In genomic region chr22:27240298-27240885, GRCh38 we compare ENCODE assay signal across 26 cellular contexts.
A peak's percentile ranks its signal among the peaks of the same experiment; 100 is the strongest.
DNase-seq lines count a peak whose midpoint lies in the region; ATAC-seq, FAIRE-seq and TF ChIP-seq lines count a peak whose summit lies in the region.
"Had no signal": no experiment of that assay in that cellular context is flagged by ENCODE, and none has a peak within 500 bp of the region (broad histone marks: within the 10 kb centered on the region; RNA-seq: fewer than 3 reads in every experiment).

No MANE protein-coding gene starts in this region.

- H3K4me3 ChIP-seq in HEK293 (ENCODE audit: low read depth, low read length) = no peak overlapping the region
- H3K4me3 ChIP-seq in astrocyte (ENCODE audit: insufficient read depth, low read depth, low read length) = no peak overlapping the region
- no peak overlapping the region for H3K4me3 ChIP-seq in mesenchymal stem cell (ENCODE audit: insufficient read depth in 1 of 2, low read depth in 1 of 2, low read length in 2 of 2)
- H3K4me3 ChIP-seq in small intestine (ENCODE audit: low read depth in 1 of 2, low read length in 2 of 2) = no peak overlapping the region
- H3K4me3 ChIP-seq in MM.1S (ENCODE audit: low read length) = no peak overlapping the region
- no peak overlapping the region for H3K4me3 ChIP-seq in CD4-positive, alpha-beta memory T cell (ENCODE audit: low read length in 2 of 2)
- H3K4me3 ChIP-seq: lung, SK-N-MC had no signal

- CTCF ChIA-PET in HEK293 (lab: Yijun Ruan, JAX) = interaction anchor here (0.6 to 0.7 kb wide), 2 partner anchors 10 to 17 kb away, joined by 3 to 5 read pairs; no protein-coding TSS in a partner anchor
- CTCF ChIA-PET in CD4-positive, alpha-beta memory T cell (lab: Charles Lee; ENCODE audit: partially characterized antibody) = no interaction called here

- peak overlapping the region; percentile 63 for H2BK15ac ChIP-seq in mesenchymal stem cell (ENCODE audit: low read depth, poor library complexity, severe bottlenecking)

- H3K4me1 ChIP-seq in HEK293 (ENCODE audit: control insufficient read depth, insufficient read depth, low read length) = peaks cover 10% of the 10 kb centered on the region
- peaks cover 29% of the 10 kb centered on the region for H3K4me1 ChIP-seq in astrocyte (ENCODE audit: insufficient read depth, low read length)
- peaks cover 33% of the 10 kb centered on the region for H3K4me1 ChIP-seq in mesenchymal stem cell (ENCODE audit: control insufficient read depth, insufficient read depth, low read depth, low read length)
- no peaks in the 10 kb centered on the region for H3K4me1 ChIP-seq in small intestine (ENCODE audit: control insufficient read depth in 2 of 2, insufficient read depth in 1 of 2, low read depth in 1 of 2, low read length in 1 of 2)
- no peaks in the 10 kb centered on the region for H3K4me1 ChIP-seq in MM.1S (ENCODE audit: low read length)
- no peaks in the 10 kb centered on the region for H3K4me1 ChIP-seq in CD4-positive, alpha-beta memory T cell (ENCODE audit: insufficient read depth, low read length)

- H3K79me2 ChIP-seq in astrocyte (ENCODE audit: insufficient read depth, low read length) (no peaks in the 10 kb centered on the region), MM.1S (ENCODE audit: low read length) (no peaks in the 10 kb centered on the region)

- H3K18ac ChIP-seq in mesenchymal stem cell (ENCODE audit: low read depth in 1 of 2, low read length in 2 of 2) = peak overlapping the region; percentile 84 to 86

- no peaks in the 10 kb centered on the region for H3K79me1 ChIP-seq in mesenchymal stem cell (replicated peaks; ENCODE audit: low read length, poor library complexity, severe bottlenecking)

- H3K14ac ChIP-seq in mesenchymal stem cell (ENCODE audit: low read length in 2 of 2) = peak overlapping the region in 1 of 2 experiments; percentile 6

- H3K36me3 Mint-ChIP-seq in astrocyte (ENCODE audit: low read depth, unreplicated experiment) = peaks cover 2% of the 10 kb centered on the region
- no peaks in the 10 kb centered on the region for H3K36me3 Mint-ChIP-seq in CD4-positive, alpha-beta memory T cell
- H3K36me3 Mint-ChIP-seq: activated CD8-positive, alpha-beta memory T cell treated with anti-CD3 and anti-CD28 coated beads, Interleukin-2, amount 10 ng/mL, durations not matched to agents 7 days and 5 days; activated naive CD4-positive, alpha-beta T cell treated with anti-CD3 and anti-CD28 coated beads, Interleukin-2, amount 50 U/mL, for 72 hours; CD8-positive, alpha-beta T cell had no signal

- H3K9ac ChIP-seq in astrocyte (ENCODE audit: low read length) (peak overlapping the region; percentile 76), mesenchymal stem cell (ENCODE audit: low read length) (no peak overlapping the region), MM.1S (ENCODE audit: low read length) (no peak overlapping the region)

- intact Hi-C loops in CD4-positive, alpha-beta memory T cell (cut with micrococcal nuclease) = no loop called here

- no peaks in the 10 kb centered on the region for H3K27me3 Mint-ChIP-seq in astrocyte (ENCODE audit: low read depth, unreplicated experiment)
- peaks cover 0 to 3% of the 10 kb centered on the region in 2 donors for H3K27me3 Mint-ChIP-seq in CD4-positive, alpha-beta memory T cell
- H3K27me3 Mint-ChIP-seq: activated CD4-positive, alpha-beta T cell treated with anti-CD3 and anti-CD28 coated beads, Interleukin-2, amount 10 ng/mL, durations not matched to agents 7 days and 5 days; activated CD8-positive, alpha-beta memory T cell treated with anti-CD3 and anti-CD28 coated beads, Interleukin-2, amount 10 ng/mL, durations not matched to agents 7 days and 5 days had no signal

- no peak for ATAC-seq in GM18505 (IDR thresholded peaks at IDR 0.05; ENCODE audit: unreplicated experiment)
- ATAC-seq: activated CD8-positive, alpha-beta memory T cell treated with anti-CD3 and anti-CD28 coated beads, Interleukin-2, amount 10 ng/mL, durations not matched to agents 7 days and 5 days; activated naive CD4-positive, alpha-beta T cell treated with anti-CD3 and anti-CD28 coated beads, Interleukin-2, amount 50 U/mL, for 72 hours; CD8-positive, alpha-beta T cell; Panc1; sciatic nerve had no signal

- peak overlapping the region; percentile 95 for H3K27ac Mint-ChIP-seq in astrocyte (ENCODE audit: unreplicated experiment)
- no peak overlapping the region for H3K27ac Mint-ChIP-seq in CD4-positive, alpha-beta memory T cell
- H3K27ac Mint-ChIP-seq: activated CD4-positive, alpha-beta T cell treated with anti-CD3 and anti-CD28 coated beads, Interleukin-2, amount 10 ng/mL, durations not matched to agents 7 days and 5 days; activated CD8-positive, alpha-beta memory T cell treated with anti-CD3 and anti-CD28 coated beads, Interleukin-2, amount 10 ng/mL, durations not matched to agents 7 days and 5 days; activated T-helper 1 cell treated with anti-CD3 and anti-CD28 coated beads, Interleukin-12 subunit alpha, Interleukin-12 subunit beta, Interleukin-2, Interleukin-4 antibody, amounts not matched to agents 30 ng/mL and 10 ng/mL and 1 ng/mL, durations not matched to agents 14 hours and 24 hours and 36 hours; CD8-positive, alpha-beta T cell had no signal

- H3F3A ChIP-seq in MM.1S (ENCODE audit: insufficient read depth, low read length) = no peaks in the 10 kb centered on the region

- H3K23ac ChIP-seq in mesenchymal stem cell (ENCODE audit: low read length in 2 of 2) = no peak overlapping the region

- 92% methylated on average over 4 of the region's 4 CpGs for WGBS in mesenchymal stem cell
- WGBS in small intestine, 3 donors = 60 to 79% (median 77%) methylated on average over 4 of the region's 4 CpGs

- H3K36me3 ChIP-seq in HEK293 (ENCODE audit: control insufficient read depth in 2 of 2, insufficient read depth in 1 of 2, low read length in 2 of 2) (no peaks in the 10 kb centered on the region), astrocyte (ENCODE audit: insufficient read depth, low read length) (no peaks in the 10 kb centered on the region), mesenchymal stem cell (ENCODE audit: control insufficient read depth in 1 of 2, insufficient read depth in 2 of 2, low read depth in 1 of 2, low read length in 2 of 2) (no peaks in the 10 kb centered on the region), small intestine (ENCODE audit: control insufficient read depth in 2 of 2, insufficient read depth in 2 of 2, low read length in 2 of 2) (no peaks in the 10 kb centered on the region), MM.1S (replicated peaks; ENCODE audit: insufficient read depth, low read length) (no peaks in the 10 kb centered on the region)
- no peaks in the 10 kb centered on the region for H3K36me3 ChIP-seq in CD4-positive, alpha-beta memory T cell (ENCODE audit: insufficient read depth, low read length)

- H3K27me3 ChIP-seq in astrocyte (ENCODE audit: insufficient read depth, low read length) (no peaks in the 10 kb centered on the region), mesenchymal stem cell (ENCODE audit: control insufficient read depth in 1 of 2, insufficient read depth in 1 of 2, low read length in 2 of 2) (peaks cover 0 to 76% of the 10 kb centered on the region in 2 experiments), small intestine (ENCODE audit: control insufficient read depth in 2 of 2, insufficient read depth in 2 of 2, low read length in 2 of 2) (no peaks in the 10 kb centered on the region), MM.1S (replicated peaks; ENCODE audit: insufficient read depth, low read length) (peaks cover 75% of the 10 kb centered on the region)
- no peaks in the 10 kb centered on the region for H3K27me3 ChIP-seq in CD4-positive, alpha-beta memory T cell (ENCODE audit: insufficient read depth, low read length)

- H2AK5ac ChIP-seq in mesenchymal stem cell (ENCODE audit: low read length, severe bottlenecking) = peak overlapping the region; percentile 93

- DNase-seq in astrocyte (ENCODE audit: low read depth) (no peak), mesenchymal stem cell (peak; percentile 52), small intestine (peak; percentile 4), MM.1S (no peak)
- DNase-seq in CD4-positive, alpha-beta memory T cell = no peak
- DNase-seq: activated CD4-positive, alpha-beta T cell treated with anti-CD3 and anti-CD28 coated beads, Interleukin-2, amount 10 ng/mL, durations not matched to agents 7 days and 5 days; activated CD8-positive, alpha-beta memory T cell treated with anti-CD3 and anti-CD28 coated beads, Interleukin-2, amount 10 ng/mL, durations not matched to agents 7 days and 5 days; aorta; CD8-positive, alpha-beta T cell; cerebellar nuclear complex; DMS79; effector CD4-positive, alpha-beta T cell; foreskin melanocyte; NK-92 treated with Interleukin-12 subunit alpha and Interleukin-12 subunit beta, amount 100 ng/mL, for 24 hours; T-helper 2 cell had no signal

- peak overlapping the region; percentile 51 for H2BK5ac ChIP-seq in mesenchymal stem cell (ENCODE audit: low read depth, low read length, poor library complexity, severe bottlenecking)

- H4K91ac ChIP-seq in mesenchymal stem cell (ENCODE audit: low read length) = peak overlapping the region; percentile 93

- no peak for TF ChIP-seq CTCF in HEK293 (tag by site-specific recombination; IDR thresholded peaks at IDR 0.05)
- no peak for TF ChIP-seq CTCF in astrocyte (IDR thresholded peaks at IDR 0.05; ENCODE audit: insufficient read depth, low read depth, low read length)
- no peak for TF ChIP-seq CTCF in MM.1S (IDR thresholded peaks at IDR 0.05; ENCODE audit: low read length)

- no peaks in the 10 kb centered on the region for H3K9me2 ChIP-seq in MM.1S (replicated peaks; ENCODE audit: insufficient read depth, low read length)

- H3K4me1 Mint-ChIP-seq in astrocyte (ENCODE audit: low read depth, unreplicated experiment) = peaks cover 25% of the 10 kb centered on the region
- no peaks in the 10 kb centered on the region for H3K4me1 Mint-ChIP-seq in CD4-positive, alpha-beta memory T cell
- H3K4me1 Mint-ChIP-seq: activated CD4-positive, alpha-beta T cell treated with anti-CD3 and anti-CD28 coated beads, Interleukin-2, amount 10 ng/mL, durations not matched to agents 7 days and 5 days; activated CD8-positive, alpha-beta memory T cell treated with anti-CD3 and anti-CD28 coated beads, Interleukin-2, amount 10 ng/mL, durations not matched to agents 7 days and 5 days had no signal

- FAIRE-seq in astrocyte (lab: Jason Lieb, UNC) = no peak
- no peak for FAIRE-seq in small intestine (lab: Jason Lieb, UNC)
- FAIRE-seq: GM12891, H54, islet of Langerhans had no signal

- peak overlapping the region; percentile 50 for H2BK120ac ChIP-seq in mesenchymal stem cell (ENCODE audit: low read depth, low read length)

- H3K4ac ChIP-seq in mesenchymal stem cell (ENCODE audit: low read depth in 1 of 2, low read length in 2 of 2) = peak overlapping the region; percentile 72 to 84

- POLR2A ChIA-PET in HEK293 (lab: Yijun Ruan, JAX) = interaction anchor here (1.0 kb wide), 1 partner anchor 109 kb away, joined by 3 read pairs; no protein-coding TSS in a partner anchor
- POLR2A ChIA-PET in CD4-positive, alpha-beta memory T cell (lab: Charles Lee; ENCODE audit: partially characterized antibody) = no interaction called here

- H2BK12ac ChIP-seq in mesenchymal stem cell (ENCODE audit: low read length in 2 of 2) = peak overlapping the region; percentile 80 to 96

- H2AFZ ChIP-seq in astrocyte (ENCODE audit: low read depth, low read length) (no peak overlapping the region), mesenchymal stem cell (ENCODE audit: low read depth, low read length) (no peak overlapping the region), MM.1S (ENCODE audit: low read length) (no peak overlapping the region)

- H4K20me1 ChIP-seq in astrocyte (ENCODE audit: insufficient read depth, low read length) = no peaks in the 10 kb centered on the region
- H4K20me1 ChIP-seq in MM.1S (ENCODE audit: insufficient read depth, low read length) = no peaks in the 10 kb centered on the region

- H3K9me3 ChIP-seq in HEK293 (ENCODE audit: control insufficient read depth, insufficient read depth, low read depth, low read length) (no peaks in the 10 kb centered on the region), astrocyte (ENCODE audit: insufficient read depth, low read depth, low read length) (peaks cover 3% of the 10 kb centered on the region), mesenchymal stem cell (ENCODE audit: control insufficient read depth, low read length) (peaks cover 9% of the 10 kb centered on the region), small intestine (ENCODE audit: control insufficient read depth, low read depth) (no peaks in the 10 kb centered on the region), MM.1S (replicated peaks; ENCODE audit: insufficient read depth, low read length) (no peaks in the 10 kb centered on the region)
- H3K9me3 ChIP-seq in CD4-positive, alpha-beta memory T cell (ENCODE audit: control insufficient read depth in 1 of 2, low read length in 2 of 2) = no peaks in the 10 kb centered on the region

- no peak overlapping the region for H3K4me3 Mint-ChIP-seq in astrocyte (ENCODE audit: unreplicated experiment)
- no peak overlapping the region for H3K4me3 Mint-ChIP-seq in CD4-positive, alpha-beta memory T cell
- H3K4me3 Mint-ChIP-seq: activated CD4-positive, alpha-beta T cell treated with anti-CD3 and anti-CD28 coated beads, Interleukin-2, amount 10 ng/mL, durations not matched to agents 7 days and 5 days; activated CD8-positive, alpha-beta memory T cell treated with anti-CD3 and anti-CD28 coated beads, Interleukin-2, amount 10 ng/mL, durations not matched to agents 7 days and 5 days; activated T-helper 1 cell treated with anti-CD3 and anti-CD28 coated beads, Interleukin-12 subunit alpha, Interleukin-12 subunit beta, Interleukin-2, Interleukin-4 antibody, amounts not matched to agents 30 ng/mL and 10 ng/mL and 1 ng/mL, durations not matched to agents 14 hours and 24 hours and 36 hours; CD8-positive, alpha-beta T cell had no signal

- H3K4me2 ChIP-seq in astrocyte (ENCODE audit: low read length) (peak overlapping the region; percentile 54), mesenchymal stem cell (ENCODE audit: low read length, poor library complexity, severe bottlenecking) (no peak overlapping the region), MM.1S (ENCODE audit: low read depth, low read length) (no peak overlapping the region)

- peak overlapping the region; percentile 57 for H4K8ac ChIP-seq in mesenchymal stem cell (ENCODE audit: low read length)

- TF ChIP-seq POLR2A in GM18505 (IDR thresholded peaks at IDR 0.05; ENCODE audit: borderline replicate concordance, extremely low read depth, insufficient read depth, insufficient read length) = no peak

- no peaks in the 10 kb centered on the region for H3K9me3 Mint-ChIP-seq in astrocyte (ENCODE audit: unreplicated experiment)
- peaks cover 0 to under 1% (median 0%) of the 10 kb centered on the region in 8 donors for H3K9me3 Mint-ChIP-seq in CD4-positive, alpha-beta memory T cell
- H3K9me3 Mint-ChIP-seq: activated CD4-positive, alpha-beta T cell treated with anti-CD3 and anti-CD28 coated beads, Interleukin-2, amount 10 ng/mL, durations not matched to agents 7 days and 5 days; activated naive CD4-positive, alpha-beta T cell treated with anti-CD3 and anti-CD28 coated beads, Interleukin-2, amount 50 U/mL, for 72 hours; activated T-helper 1 cell treated with anti-CD3 and anti-CD28 coated beads, Interleukin-12 subunit alpha, Interleukin-12 subunit beta, Interleukin-2, Interleukin-4 antibody, amounts not matched to agents 30 ng/mL and 10 ng/mL and 1 ng/mL, durations not matched to agents 14 hours and 24 hours and 36 hours; CD8-positive, alpha-beta T cell had no signal

- H3K27ac ChIP-seq in HEK293 (ENCODE audit: extremely low read depth, low read depth, low read length) (no peak overlapping the region), astrocyte (ENCODE audit: low read depth, low read length) (peak overlapping the region; percentile 96), mesenchymal stem cell (ENCODE audit: low read length, poor library complexity, severe bottlenecking) (peak overlapping the region; percentile 90), small intestine (ENCODE audit: low read depth in 1 of 2, low read length in 1 of 2) (no peak overlapping the region), MM.1S (ENCODE audit: low read length) (no peak overlapping the region)
- no peak overlapping the region for H3K27ac ChIP-seq in CD4-positive, alpha-beta memory T cell (ENCODE audit: low read depth, low read length)
- H3K27ac ChIP-seq: SK-N-MC had no signal

Comparison
In these comparisons a context has a peak if more than half of its experiments do, and no peak if none do; other contexts are left out.
1. H3K27ac ChIP-seq: peak in astrocyte (single experiment) and mesenchymal stem cell (single experiment); none in HEK293 (single experiment), small intestine (0 of 2), MM.1S (single experiment) and CD4-positive, alpha-beta memory T cell (single experiment).
2. DNase-seq: peak in mesenchymal stem cell (single experiment) and small intestine (single experiment); none in astrocyte (single experiment), MM.1S (single experiment) and CD4-positive, alpha-beta memory T cell (0 of 5).